Comparison of ENCODE assay signal across 3 cellular contexts in genomic region chr3:189092547-189092946, GRCh38.
TF ChIP-seq lines count a peak whose summit lies in the region.

No MANE protein-coding gene starts in this region.

TF ChIP-seq in SK-N-SH, 30 proteins besides CTCF, POLR2A, EP300 and RAD21:
- TF ChIP-seq CHD2 (IDR thresholded peaks at IDR 0.05; ENCODE audit: low read length, partially characterized antibody), result peak; percentile 65
- peak; percentile 60; the same call in 1 of the 2 replicates for TF ChIP-seq RCOR1 (IDR thresholded peaks at IDR 0.05; ENCODE audit: low read length)
- TF ChIP-seq GATA2 (CRISPR knock-in tag; IDR thresholded peaks at IDR 0.05), result peak; percentile 53
- no peak for TF ChIP-seq PBX3 (IDR thresholded peaks at IDR 0.05)
- TF ChIP-seq JUND (IDR thresholded peaks at IDR 0.05), result no peak

TF ChIP-seq in SK-N-SH treated with all-trans-retinoic acid at 6 μM for 48 hours, 23 proteins besides CTCF, POLR2A, EP300 and RAD21:
- TF ChIP-seq RARB (CRISPR knock-in tag; IDR thresholded peaks at IDR 0.05) (no peak), ZFP3 (CRISPR knock-in tag; IDR thresholded peaks at IDR 0.05) (no peak), TCF4 (CRISPR knock-in tag; IDR thresholded peaks at IDR 0.05; ENCODE audit: borderline replicate concordance) (no peak)
TF ChIP-seq in SK-N-SH treated with all-trans-retinoic acid at 6 μM for 48 hours: peak in this region for 0.

TF ChIP-seq in H1, 55 proteins besides CTCF, POLR2A, EP300 and RAD21:
- no peak for TF ChIP-seq KDM5A (IDR thresholded peaks at IDR 0.05; ENCODE audit: low read length)
- TF ChIP-seq SUZ12 (IDR thresholded peaks at IDR 0.05; ENCODE audit: low read length), result no peak
- TF ChIP-seq RXRA (IDR thresholded peaks at IDR 0.05; ENCODE audit: insufficient read depth, low read depth, low read length), result no peak
- no peak for TF ChIP-seq RNF2 (IDR thresholded peaks at IDR 0.05; ENCODE audit: borderline replicate concordance, low read depth, low read length, missing control alignments, poor library complexity, severe bottlenecking)
TF ChIP-seq in H1: peak in this region for 0.
